Comparison of ENCODE assay signal across 7 cellular contexts in the genomic region with DNA sequence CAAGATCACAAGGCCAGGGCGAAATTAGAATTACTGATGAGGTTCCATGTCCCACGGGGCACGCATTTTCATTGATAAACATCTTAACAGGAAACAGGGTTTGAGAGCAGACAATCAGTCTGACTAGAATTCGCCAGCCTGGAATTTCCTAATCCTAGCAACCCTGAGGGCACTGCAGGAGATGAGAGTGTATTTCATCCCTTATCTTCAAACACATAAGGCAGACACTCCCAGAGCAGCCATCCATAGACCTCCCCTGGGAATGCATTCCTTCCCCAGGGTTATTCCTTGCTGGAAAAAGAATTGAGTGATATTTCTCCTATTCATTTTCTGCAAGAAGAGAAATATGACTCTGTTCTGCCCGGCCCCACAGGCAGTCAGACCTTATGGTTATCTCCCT.
DNase-seq lines count a peak whose midpoint lies in the region; ATAC-seq and TF ChIP-seq lines count a peak whose summit lies in the region.
"Not testable (repeated sequence)": the region's sequence is repeated elsewhere in the genome, so short reads cannot be mapped to it uniquely, and the experiment has no call there.

No MANE protein-coding gene starts in this region.

- not testable (repeated sequence) for H3K27me3 ChIP-seq in MG63; endodermal cell (ENCODE audit: control insufficient read depth, insufficient read depth, low read length, poor library complexity, severe bottlenecking); testis

- H3K4me2 ChIP-seq in OCI-LY7 (ENCODE audit: low read length) = not testable (repeated sequence)

- not testable (repeated sequence) for BruUV-seq in OCI-LY7 (replicated peaks; lab: Mats Ljungman, UMichigan)

- intact Hi-C loops in OCI-LY7 (cut with micrococcal nuclease; ENCODE audit: unreplicated experiment); testis (cut with DNase I; ENCODE audit: low total_unique reads): not testable (repeated sequence)

- H3K9me3 Mint-ChIP-seq in WTC11 = peaks cover 31% of the 10 kb centered on the region
- peaks cover 26% of the 10 kb centered on the region for H3K9me3 Mint-ChIP-seq in endodermal cell

- TF ChIP-seq POLR2A in testis (IDR thresholded peaks at IDR 0.05) = not testable (repeated sequence)

- H3K9me3 ChIP-seq in MG63 = peaks cover 17% of the 10 kb centered on the region
- not testable (repeated sequence) for H3K9me3 ChIP-seq in OCI-LY7 (ENCODE audit: low read length); testis
- H3K9me3 ChIP-seq in endodermal cell (ENCODE audit: control insufficient read depth, low read length) = peaks cover 27% of the 10 kb centered on the region

- not testable (repeated sequence) for H4K20me1 ChIP-seq in OCI-LY7 (ENCODE audit: insufficient read depth, low read length)

- H3K4me3 Mint-ChIP-seq in WTC11, endodermal cell: not testable (repeated sequence)

- not testable (repeated sequence) for H3K4me1 ChIP-seq in OCI-LY7 (ENCODE audit: insufficient read depth, low read length, poor library complexity, severe bottlenecking); endodermal cell (ENCODE audit: control insufficient read depth, insufficient read depth, low read length); testis

- not testable (repeated sequence) for TF ChIP-seq CTCF in OCI-LY7 (conservative IDR thresholded peaks at IDR 0.05; ENCODE audit: low read length); WTC11 (IDR thresholded peaks at IDR 0.05); endodermal cell (conservative IDR thresholded peaks at IDR 0.05); testis (IDR thresholded peaks at IDR 0.05)

- POLR2A ChIA-PET in OCI-LY7 (lab: Charles Lee); WTC11 (lab: Charles Lee): not testable (repeated sequence)

- H3K4me3 ChIP-seq in MG63; OCI-LY7 (ENCODE audit: low read depth, low read length, poor library complexity, severe bottlenecking); endodermal cell (ENCODE audit: low read length); testis: not testable (repeated sequence)

- H3K27ac ChIP-seq in OCI-LY7 (ENCODE audit: low read depth, low read length, poor library complexity, severe bottlenecking); endodermal cell (ENCODE audit: low read depth, low read length); testis: not testable (repeated sequence)

- H3K27ac Mint-ChIP-seq in WTC11, endodermal cell: not testable (repeated sequence)

- not testable (repeated sequence) for ATAC-seq in WTC11

- not testable (repeated sequence) for H3K9ac ChIP-seq in endodermal cell (ENCODE audit: extremely low read depth, low read length, poor library complexity, severe bottlenecking)

- H3K36me3 Mint-ChIP-seq in WTC11 = peaks cover 22% of the 10 kb centered on the region
- H3K36me3 Mint-ChIP-seq in endodermal cell (ENCODE audit: low read depth) = not testable (repeated sequence)

- not testable (repeated sequence) for H3K4me1 Mint-ChIP-seq in WTC11, endodermal cell

- CTCF ChIA-PET in OCI-LY7 (lab: Charles Lee; ENCODE audit: unreplicated experiment); WTC11 (lab: Charles Lee): not testable (repeated sequence)

- not testable (repeated sequence) for H2AFZ ChIP-seq in OCI-LY7 (ENCODE audit: low read length)

- not testable (repeated sequence) for H3K27me3 Mint-ChIP-seq in WTC11 (ENCODE audit: low read depth); endodermal cell (ENCODE audit: insufficient read depth)

- not testable (repeated sequence) for H3K79me2 ChIP-seq in OCI-LY7 (ENCODE audit: insufficient read depth, low read depth, low read length)

- H3K9me2 ChIP-seq in OCI-LY7 (ENCODE audit: insufficient read depth, low read length) = not testable (repeated sequence)

- 90 to 97% methylated on average over 3 to 5 of the region's 5 CpGs for WGBS in endodermal cell (ENCODE audit: insufficient coverage in 1 of 2, insufficient read length in 1 of 2), 2 experiments
- 75 to 86% methylated on average over 5 of the region's 5 CpGs for WGBS in testis, 2 donors

- peak; percentile 36 for DNase-seq in DMS 273 (lab: John Stamatoyannopoulos, UW; ENCODE audit: unreplicated experiment)
- peak; percentile 31 for DNase-seq in MG63
- DNase-seq in OCI-LY7 (ENCODE audit: low spot score) = peak; percentile 4
- DNase-seq in WTC11 (ENCODE audit: low spot score) = peak; percentile 26
- peak; percentile 54 for DNase-seq in endodermal cell
- peak; percentile 12 for DNase-seq in left kidney (ENCODE audit: low read depth, low spot score)
- peak; percentile 20 for DNase-seq in testis

- peaks cover 79% of the 10 kb centered on the region for H3K36me3 ChIP-seq in MG63
- not testable (repeated sequence) for H3K36me3 ChIP-seq in OCI-LY7 (ENCODE audit: insufficient read depth, low read length); endodermal cell (ENCODE audit: control insufficient read depth, insufficient read depth, low read length); testis (ENCODE audit: low read depth, missing control alignments)

Comparison
In these comparisons a context has a peak if more than half of its experiments do, and no peak if none do; other contexts are left out.
1. DNase-seq: peak in every context shown above with its lines; median percentile 54 in endodermal cell; 36 in DMS 273; 31 in MG63; 26 in WTC11; 20 in testis; 12 in left kidney; 4 in OCI-LY7.